Comparison of ENCODE assay signal across 1 cellular context in the genomic region with DNA sequence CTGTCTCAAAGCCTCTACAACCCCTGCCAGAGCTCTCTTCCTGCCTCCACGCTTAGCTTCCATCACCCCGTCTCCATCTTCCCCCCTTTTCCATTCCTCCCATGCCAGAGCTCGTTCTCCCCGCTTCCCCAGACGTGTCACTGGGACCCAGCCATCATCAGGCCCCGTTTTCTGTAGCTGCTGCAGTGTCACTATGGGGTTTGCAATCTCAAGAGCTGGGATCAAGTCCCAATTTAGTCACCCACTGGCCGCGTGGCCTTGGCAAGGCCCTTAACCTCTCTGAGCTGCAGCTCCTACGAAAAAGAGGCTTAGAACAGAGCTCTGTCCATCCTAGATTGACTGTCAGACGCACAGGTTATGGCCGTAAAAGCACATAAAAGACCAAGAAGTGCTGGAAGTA.
TF ChIP-seq lines count a peak whose summit lies in the region.

No MANE protein-coding gene starts in this region.

TF ChIP-seq in SK-N-SH, 30 proteins besides CTCF, POLR2A, EP300 and RAD21:
- TF ChIP-seq, protein P1, sequence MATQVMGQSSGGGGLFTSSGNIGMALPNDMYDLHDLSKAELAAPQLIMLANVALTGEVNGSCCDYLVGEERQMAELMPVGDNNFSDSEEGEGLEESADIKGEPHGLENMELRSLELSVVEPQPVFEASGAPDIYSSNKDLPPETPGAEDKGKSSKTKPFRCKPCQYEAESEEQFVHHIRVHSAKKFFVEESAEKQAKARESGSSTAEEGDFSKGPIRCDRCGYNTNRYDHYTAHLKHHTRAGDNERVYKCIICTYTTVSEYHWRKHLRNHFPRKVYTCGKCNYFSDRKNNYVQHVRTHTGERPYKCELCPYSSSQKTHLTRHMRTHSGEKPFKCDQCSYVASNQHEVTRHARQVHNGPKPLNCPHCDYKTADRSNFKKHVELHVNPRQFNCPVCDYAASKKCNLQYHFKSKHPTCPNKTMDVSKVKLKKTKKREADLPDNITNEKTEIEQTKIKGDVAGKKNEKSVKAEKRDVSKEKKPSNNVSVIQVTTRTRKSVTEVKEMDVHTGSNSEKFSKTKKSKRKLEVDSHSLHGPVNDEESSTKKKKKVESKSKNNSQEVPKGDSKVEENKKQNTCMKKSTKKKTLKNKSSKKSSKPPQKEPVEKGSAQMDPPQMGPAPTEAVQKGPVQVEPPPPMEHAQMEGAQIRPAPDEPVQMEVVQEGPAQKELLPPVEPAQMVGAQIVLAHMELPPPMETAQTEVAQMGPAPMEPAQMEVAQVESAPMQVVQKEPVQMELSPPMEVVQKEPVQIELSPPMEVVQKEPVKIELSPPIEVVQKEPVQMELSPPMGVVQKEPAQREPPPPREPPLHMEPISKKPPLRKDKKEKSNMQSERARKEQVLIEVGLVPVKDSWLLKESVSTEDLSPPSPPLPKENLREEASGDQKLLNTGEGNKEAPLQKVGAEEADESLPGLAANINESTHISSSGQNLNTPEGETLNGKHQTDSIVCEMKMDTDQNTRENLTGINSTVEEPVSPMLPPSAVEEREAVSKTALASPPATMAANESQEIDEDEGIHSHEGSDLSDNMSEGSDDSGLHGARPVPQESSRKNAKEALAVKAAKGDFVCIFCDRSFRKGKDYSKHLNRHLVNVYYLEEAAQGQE (IDR thresholded peaks at IDR 0.05; ENCODE audit: low read depth, low read length), result no peak
- TF ChIP-seq CHD2 (IDR thresholded peaks at IDR 0.05; ENCODE audit: low read length, partially characterized antibody) (no peak), RXRA (IDR thresholded peaks at IDR 0.05; ENCODE audit: borderline replicate concordance, low read depth) (no peak), TCF12 (IDR thresholded peaks at IDR 0.05) (no peak), TEAD4 (IDR thresholded peaks at IDR 0.05; ENCODE audit: borderline replicate concordance, insufficient read depth) (no peak), TAF1 (IDR thresholded peaks at IDR 0.05; ENCODE audit: borderline replicate concordance, low read depth, low read length) (no peak), RCOR1 (IDR thresholded peaks at IDR 0.05; ENCODE audit: low read length) (no peak), SMC3 (IDR thresholded peaks at IDR 0.05; ENCODE audit: low read depth, low read length) (no peak), ELF1 (IDR thresholded peaks at IDR 0.05) (no peak), SIN3A (IDR thresholded peaks at IDR 0.05; ENCODE audit: borderline replicate concordance, low read depth, low read length) (no peak), MXI1 (IDR thresholded peaks at IDR 0.05; ENCODE audit: low read depth, low read length) (no peak), RFX5 (IDR thresholded peaks at IDR 0.05; ENCODE audit: low read length) (no peak), USF2 (IDR thresholded peaks at IDR 0.05; ENCODE audit: borderline replicate concordance, low read depth, low read length) (no peak)
